ENCODE assay signal across 14 cellular contexts in the genomic region with DNA sequence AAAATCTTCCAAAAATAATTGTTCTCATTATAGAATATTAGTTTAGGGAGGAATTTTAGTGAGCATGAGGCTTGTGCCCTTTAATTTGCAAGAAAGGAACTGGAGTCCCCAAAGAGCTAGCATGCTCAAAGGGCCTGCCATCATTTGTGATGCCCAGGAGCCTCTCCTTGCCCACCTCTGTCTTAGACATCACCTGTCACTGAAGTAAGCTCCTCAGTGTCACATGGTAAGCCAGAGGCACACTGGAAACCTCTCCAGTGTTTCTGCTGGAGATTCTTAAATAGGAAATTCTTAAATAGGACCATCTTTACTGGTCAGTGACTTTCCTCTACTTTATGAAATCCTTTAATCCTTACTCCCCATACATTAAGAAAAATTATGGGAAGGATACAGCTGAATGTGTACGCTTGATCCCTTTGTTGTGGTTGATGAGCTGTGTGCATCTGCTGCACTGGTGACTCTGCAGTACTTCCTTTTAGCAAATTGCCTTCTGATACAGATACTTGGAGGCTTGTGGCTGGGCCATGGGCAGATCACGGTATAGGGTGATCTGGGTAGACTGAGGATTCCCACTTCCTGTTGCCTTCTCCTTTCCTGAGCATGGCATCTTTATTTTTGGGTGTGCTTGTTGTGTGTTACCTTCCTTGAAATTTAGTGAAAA.
DNase-seq lines count a peak whose midpoint lies in the region; ATAC-seq and TF ChIP-seq lines count a peak whose summit lies in the region.
"Had no signal": no experiment of that assay in that cellular context is flagged by ENCODE, and none has a peak within 500 bp of the region (broad histone marks: within the 10 kb centered on the region; RNA-seq: fewer than 3 reads in every experiment).

No MANE protein-coding gene starts in this region.

- no peaks in the 10 kb centered on the region for H3K9me3 Mint-ChIP-seq in glutamatergic neuron (ENCODE audit: unreplicated experiment)
- no peaks in the 10 kb centered on the region for H3K9me3 Mint-ChIP-seq in stimulated activated effector memory CD8-positive, alpha-beta T cell treated with anti-CD3 and anti-CD28 coated beads, Interleukin-12 subunit alpha, Interleukin-12 subunit beta, amount 100 ng/mL, for 72 hours

- H3K36me3 ChIP-seq in heart left ventricle (peaks cover 0 to 45% (median 17%) of the 10 kb centered on the region in 9 donors), WERI-Rb-1 (peaks cover 49% of the 10 kb centered on the region), testis (ENCODE audit: low read depth, missing control alignments) (no peaks in the 10 kb centered on the region)
- H3K36me3 ChIP-seq: BE2C had no signal

- peak overlapping the region in 3 of 12 donors; percentile 13 to 64 (median 58) for H3K27ac ChIP-seq in heart left ventricle
- no peak overlapping the region for H3K27ac ChIP-seq in WERI-Rb-1
- H3K27ac ChIP-seq in testis, result no peak overlapping the region

- H3K27me3 ChIP-seq in heart left ventricle, result no peaks in the 10 kb centered on the region
- H3K27me3 ChIP-seq in WERI-Rb-1 (ENCODE audit: insufficient read depth, low read depth, severe bottlenecking), result no peaks in the 10 kb centered on the region
- H3K27me3 ChIP-seq in testis, result no peaks in the 10 kb centered on the region
- H3K27me3 ChIP-seq: BE2C had no signal

- no peak overlapping the region for H3K4me3 Mint-ChIP-seq in glutamatergic neuron (ENCODE audit: unreplicated experiment)
- H3K4me3 Mint-ChIP-seq in stimulated activated effector memory CD8-positive, alpha-beta T cell treated with anti-CD3 and anti-CD28 coated beads, Interleukin-12 subunit alpha, Interleukin-12 subunit beta, amount 100 ng/mL, for 72 hours, result peak overlapping the region; percentile 30

- H3K4me1 Mint-ChIP-seq in glutamatergic neuron (ENCODE audit: low read depth, unreplicated experiment), result peaks cover 33% of the 10 kb centered on the region
- H3K4me1 Mint-ChIP-seq in stimulated activated effector memory CD8-positive, alpha-beta T cell treated with anti-CD3 and anti-CD28 coated beads, Interleukin-12 subunit alpha, Interleukin-12 subunit beta, amount 100 ng/mL, for 72 hours, result peaks cover 44% of the 10 kb centered on the region

- TF ChIP-seq POLR2A in heart left ventricle (IDR thresholded peaks at IDR 0.05) (no peak), testis (IDR thresholded peaks at IDR 0.05) (no peak)

- no peaks in the 10 kb centered on the region for H3K27me3 Mint-ChIP-seq in glutamatergic neuron (ENCODE audit: unreplicated experiment)

- intact Hi-C loops in left ventricle myocardium superior (cut with micrococcal nuclease), result no loop called here
- intact Hi-C loops in heart left ventricle (cut with DNase I), result loop anchor here in 2 of 10 donors (10.0 kb wide), 1 partner anchor 238 kb away; no protein-coding TSS in a partner anchor
- intact Hi-C loops in testis (cut with DNase I; ENCODE audit: low total_unique reads), result no loop called here

- peaks cover 3 to 72% (median 54%) of the 10 kb centered on the region in 12 donors for H3K4me1 ChIP-seq in heart left ventricle
- no peaks in the 10 kb centered on the region for H3K4me1 ChIP-seq in testis

- WGBS in heart left ventricle, 4 donors, result 76 to 95% (median 85%) methylated on average over 2 of the region's 2 CpGs
- 50 to 68% methylated on average over 2 of the region's 2 CpGs for WGBS in testis, 2 donors

- TF ChIP-seq CTCF in heart left ventricle (IDR thresholded peaks at IDR 0.05) (no peak), WERI-Rb-1 (IDR thresholded peaks at IDR 0.05; ENCODE audit: low read depth, low read length) (no peak), glutamatergic neuron (IDR thresholded peaks at IDR 0.05; ENCODE audit: partially characterized antibody, unreplicated experiment) (no peak), testis (IDR thresholded peaks at IDR 0.05) (no peak)

- H3K36me3 Mint-ChIP-seq in glutamatergic neuron (ENCODE audit: unreplicated experiment), result no peaks in the 10 kb centered on the region
- H3K36me3 Mint-ChIP-seq in stimulated activated effector memory CD8-positive, alpha-beta T cell treated with anti-CD3 and anti-CD28 coated beads, Interleukin-12 subunit alpha, Interleukin-12 subunit beta, amount 100 ng/mL, for 72 hours, result peaks cover 30% of the 10 kb centered on the region

- DNase-seq in left ventricle myocardium superior, result no peak
- DNase-seq in heart left ventricle, result no peak
- DNase-seq in WERI-Rb-1, result peak; percentile 32
- no peak for DNase-seq in glutamatergic neuron
- no peak for DNase-seq in stimulated activated effector memory CD8-positive, alpha-beta T cell treated with anti-CD3 and anti-CD28 coated beads, Interleukin-12 subunit alpha, Interleukin-12 subunit beta, amount 100 ng/mL, for 72 hours (ENCODE audit: low spot score in 2 of 2)
- no peak for DNase-seq in NCI-H2196 (lab: John Stamatoyannopoulos, UW; ENCODE audit: unreplicated experiment)
- no peak for DNase-seq in testis
- DNase-seq: BE2C; cortex of kidney; kidney glomerular epithelial cell; NCI-H1930; posterior cingulate gyrus; stimulated activated CD4-positive, alpha-beta T cell treated with anti-CD3 and anti-CD28 coated beads, Interleukin-4, amount 100 ng/mL, for 24 hours had no signal

- no peaks in the 10 kb centered on the region for H3K9me3 ChIP-seq in heart left ventricle
- no peaks in the 10 kb centered on the region for H3K9me3 ChIP-seq in WERI-Rb-1 (ENCODE audit: severe bottlenecking)
- no peaks in the 10 kb centered on the region for H3K9me3 ChIP-seq in testis
- H3K9me3 ChIP-seq: BE2C had no signal

- no peak overlapping the region for H3K4me3 ChIP-seq in heart left ventricle
- no peak overlapping the region for H3K4me3 ChIP-seq in WERI-Rb-1 (ENCODE audit: low read depth, low read length)
- no peak overlapping the region for H3K4me3 ChIP-seq in testis

- ATAC-seq in left ventricle myocardium superior (peak; percentile 9), heart left ventricle (no peak), HG03139 (IDR thresholded peaks at IDR 0.05; ENCODE audit: unreplicated experiment) (no peak)
- peak; percentile 84 for ATAC-seq in stimulated activated effector memory CD8-positive, alpha-beta T cell treated with anti-CD3 and anti-CD28 coated beads, Interleukin-12 subunit alpha, Interleukin-12 subunit beta, amount 100 ng/mL, for 72 hours

- H3K27ac Mint-ChIP-seq in glutamatergic neuron (ENCODE audit: unreplicated experiment), result peak overlapping the region; percentile 44
- H3K27ac Mint-ChIP-seq in stimulated activated effector memory CD8-positive, alpha-beta T cell treated with anti-CD3 and anti-CD28 coated beads, Interleukin-12 subunit alpha, Interleukin-12 subunit beta, amount 100 ng/mL, for 72 hours, result peak overlapping the region; percentile 62

Comparison
In these comparisons a context has a peak if more than half of its experiments do, and no peak if none do; other contexts are left out.
1. ATAC-seq: peak in left ventricle myocardium superior (single experiment) and stimulated activated effector memory CD8-positive, alpha-beta T cell treated with anti-CD3 and anti-CD28 coated beads, Interleukin-12 subunit alpha, Interleukin-12 subunit beta, amount 100 ng/mL, for 72 hours (single experiment); none in heart left ventricle (0 of 4) and HG03139 (single experiment).